Comparison of ENCODE assay signal across 1 cellular context in the genomic region with DNA sequence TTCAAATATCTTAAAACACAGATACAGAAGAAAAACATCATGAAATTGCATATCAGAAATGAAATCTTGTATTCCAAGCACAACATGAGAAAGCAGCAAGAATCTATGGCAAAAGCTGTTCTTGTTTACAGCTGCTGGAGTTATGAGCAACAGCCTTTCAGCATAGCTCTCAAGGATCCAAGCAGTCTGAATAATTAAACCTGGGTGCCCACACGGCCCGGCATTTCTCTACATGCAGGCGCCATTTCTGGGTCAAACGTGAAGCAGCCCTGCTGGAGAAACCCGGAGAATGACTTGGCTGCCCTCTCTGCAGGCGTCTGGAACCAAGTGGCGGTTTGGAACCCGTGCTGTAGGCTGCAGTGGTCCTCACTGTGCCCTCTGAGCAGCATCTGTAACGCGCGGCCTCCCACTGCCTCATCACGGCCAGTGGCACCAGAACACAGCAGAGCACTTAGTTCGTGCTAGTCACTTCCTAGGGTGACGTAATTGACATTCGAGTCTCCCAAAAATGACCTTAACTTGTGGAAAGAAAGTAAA.
TF ChIP-seq lines count a peak whose summit lies in the region.

No MANE protein-coding gene starts in this region.

TF ChIP-seq in SK-N-SH, 30 proteins besides CTCF, POLR2A, EP300 and RAD21 (continued from another document):
- TF ChIP-seq, protein P1, sequence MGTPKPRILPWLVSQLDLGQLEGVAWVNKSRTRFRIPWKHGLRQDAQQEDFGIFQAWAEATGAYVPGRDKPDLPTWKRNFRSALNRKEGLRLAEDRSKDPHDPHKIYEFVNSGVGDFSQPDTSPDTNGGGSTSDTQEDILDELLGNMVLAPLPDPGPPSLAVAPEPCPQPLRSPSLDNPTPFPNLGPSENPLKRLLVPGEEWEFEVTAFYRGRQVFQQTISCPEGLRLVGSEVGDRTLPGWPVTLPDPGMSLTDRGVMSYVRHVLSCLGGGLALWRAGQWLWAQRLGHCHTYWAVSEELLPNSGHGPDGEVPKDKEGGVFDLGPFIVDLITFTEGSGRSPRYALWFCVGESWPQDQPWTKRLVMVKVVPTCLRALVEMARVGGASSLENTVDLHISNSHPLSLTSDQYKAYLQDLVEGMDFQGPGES (IDR thresholded peaks at IDR 0.05; ENCODE audit: low read depth, low read length): no peak
- TF ChIP-seq ELF1 (IDR thresholded peaks at IDR 0.05) (no peak), RCOR1 (IDR thresholded peaks at IDR 0.05; ENCODE audit: low read length) (no peak)
